ENCODE assay signal across 8 cellular contexts in genomic region chr6:17394192-17394611, GRCh38. TPM values are rescaled to one million over a fixed set of nuclear protein-coding genes. Genes with fewer than 3 reads are reported as not detected.
DNase-seq lines count a peak whose midpoint lies in the region.

No MANE protein-coding gene starts in this region.

- no peak overlapping the region for H3K27ac Mint-ChIP-seq in immature natural killer cell

- H3K4me3 Mint-ChIP-seq in immature natural killer cell, result peak overlapping the region; percentile 35 to 73 (median 50)

- H3K27ac ChIP-seq in skin epidermis, result peak overlapping the region in 9 of 21 experiments; percentile 23 to 83 (median 61)

- no peaks in the 10 kb centered on the region for H3K36me3 Mint-ChIP-seq in immature natural killer cell

- H3K4me1 Mint-ChIP-seq in immature natural killer cell, result peaks cover 6 to 7% of the 10 kb centered on the region in 2 donors

- H3K4me3 ChIP-seq in skin epidermis, result peak overlapping the region; percentile 38 to 79 (median 51)

- in situ Hi-C loops in T47D (cut with HindIII; ENCODE audit: low pct_unique_long_range_greater_than_20kb, low sequenced_read_pairs), result no loop called here
- in situ Hi-C loops in G401 (cut with HindIII; ENCODE audit: low sequenced_read_pairs), result no loop called here

- DNase-seq in NCI-H2081 (lab: John Stamatoyannopoulos, UW) (peak; percentile 10 to 38), NCI-H2081 treated with DMSO at 0.1 percent for 48 hours (lab: John Stamatoyannopoulos, UW) (no peak), NCI-H69 (lab: John Stamatoyannopoulos, UW) (peak; percentile 69), T47D (ENCODE audit: low read depth in 1 of 2, low spot score in 1 of 2) (peak; percentile 63 to 92), immature natural killer cell (no peak), G401 (ENCODE audit: low spot score) (no peak), NCI-H187 (lab: John Stamatoyannopoulos, UW) (no peak)

- H3K27me3 Mint-ChIP-seq in immature natural killer cell (ENCODE audit: low read depth in 3 of 3), result peaks cover 23 to 24% (median 23%) of the 10 kb centered on the region in 3 donors

- peaks cover 0 to 2% (median 0%) of the 10 kb centered on the region in 6 donors for H3K9me3 Mint-ChIP-seq in immature natural killer cell

RNA-seq across cellular contexts. Expression of gene CAP2, which starts 0.8 kb away (rescaled TPM):
- polyA plus RNA-seq in immature natural killer cell, result not detected
- total RNA-seq in G401 (2014; rRNA removed; shearing (Covaris generic)), result 1.0 and 5.3 TPM in 2 replicates

Comparison
In these comparisons a context has a peak if more than half of its experiments do, and no peak if none do; other contexts are left out.
1. DNase-seq: peak in NCI-H2081 (2 of 2), NCI-H69 (single experiment) and T47D (2 of 2); none in NCI-H2081 treated with DMSO at 0.1 percent for 48 hours (single experiment), immature natural killer cell (0 of 3), G401 (single experiment) and NCI-H187 (0 of 2).